In the genomic region with DNA sequence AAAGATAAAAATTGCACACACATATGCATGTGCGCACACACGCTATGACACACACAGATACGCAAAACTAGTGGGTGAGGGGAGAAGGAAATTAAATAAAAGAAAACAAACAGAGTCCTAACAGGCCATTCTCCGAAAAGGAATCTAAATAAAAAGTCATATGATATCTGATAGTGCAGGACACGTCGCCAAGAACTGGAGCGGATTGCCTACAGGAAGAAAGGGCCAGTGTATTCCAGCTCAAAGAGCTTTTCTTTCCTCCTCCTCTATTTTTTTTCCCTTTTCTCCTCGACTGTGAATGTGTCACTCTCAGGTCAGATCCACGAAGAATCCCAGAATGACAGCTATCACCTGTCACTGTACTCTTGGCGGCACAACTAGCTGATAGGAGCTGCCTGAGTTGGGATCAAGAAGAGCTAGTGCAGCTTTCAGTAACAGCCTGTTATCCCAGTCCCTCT, we compare ENCODE assay signal across 9 cellular contexts.
DNase-seq lines count a peak whose midpoint lies in the region; ATAC-seq and TF ChIP-seq lines count a peak whose summit lies in the region.
"Had no signal": no experiment of that assay in that cellular context is flagged by ENCODE, and none has a peak within 500 bp of the region (broad histone marks: within the 10 kb centered on the region; RNA-seq: fewer than 3 reads in every experiment).

No MANE protein-coding gene starts in this region.

- H3K27me3 Mint-ChIP-seq in activated B cell treated with CpG ODN at 0.5 μM for 24 hours = no peaks in the 10 kb centered on the region
- no peaks in the 10 kb centered on the region for H3K27me3 Mint-ChIP-seq in stimulated activated memory B cell treated with anti-CD40 and anti-IgM and Interleukin-4, amounts not matched to agents 10 μg/mL and 1 μg/mL and 100 μg/mL, for 72 hours

- H3K9me3 ChIP-seq in HAP-1 = no peaks in the 10 kb centered on the region

- H3K4me3 Mint-ChIP-seq in activated B cell treated with CpG ODN at 0.5 μM for 24 hours = peak overlapping the region; percentile 83
- H3K4me3 Mint-ChIP-seq in stimulated activated memory B cell treated with anti-CD40 and anti-IgM and Interleukin-4, amounts not matched to agents 10 μg/mL and 1 μg/mL and 100 μg/mL, for 72 hours = no peak overlapping the region

- in situ Hi-C loops in HAP-1 (cut with MboI; ENCODE audit: low sequenced_read_pairs) = no loop called here

- H3K36me3 ChIP-seq in HAP-1 (replicated peaks) = no peaks in the 10 kb centered on the region

- H3K9me3 Mint-ChIP-seq in activated B cell treated with CpG ODN at 0.5 μM for 24 hours = no peaks in the 10 kb centered on the region
- no peaks in the 10 kb centered on the region for H3K9me3 Mint-ChIP-seq in stimulated activated memory B cell treated with anti-CD40 and anti-IgM and Interleukin-4, amounts not matched to agents 10 μg/mL and 1 μg/mL and 100 μg/mL, for 72 hours

- DNase-seq in HAP-1 (ENCODE audit: low spot score in 2 of 2) = peak; percentile 28 to 37
- DNase-seq in activated B cell treated with CpG ODN at 0.5 μM for 24 hours = no peak
- peak; percentile 31 to 85 for DNase-seq in hippocampal formation (lab: John Stamatoyannopoulos, UW)
- DNase-seq in T1000 (lab: John Stamatoyannopoulos, UW) = no peak
- DNase-seq in SW 1271 (lab: John Stamatoyannopoulos, UW) = no peak
- DNase-seq in foreskin keratinocyte = no peak
- no peak for DNase-seq in GM10248 (ENCODE audit: extremely low spot score)
- DNase-seq: central memory CD4-positive, alpha-beta T cell had no signal

- POLR2A ChIA-PET in activated B cell treated with CpG ODN at 0.5 μM for 24 hours (lab: Charles Lee) (interaction anchor here (0.8 to 7.0 kb wide), 13 partner anchors 8 to 297 kb away, joined by 3 to 47 read pairs (median 4); no protein-coding TSS in a partner anchor), GM10248 (lab: Yijun Ruan, JAX) (no interaction called here)

- H3K4me3 ChIP-seq in HAP-1 = peak overlapping the region; percentile 3; the same call in 1 of the 2 replicates

- peaks cover 54% of the 10 kb centered on the region for H3K4me1 Mint-ChIP-seq in activated B cell treated with CpG ODN at 0.5 μM for 24 hours
- H3K4me1 Mint-ChIP-seq in stimulated activated memory B cell treated with anti-CD40 and anti-IgM and Interleukin-4, amounts not matched to agents 10 μg/mL and 1 μg/mL and 100 μg/mL, for 72 hours = peaks cover 47% of the 10 kb centered on the region

- H3K27ac Mint-ChIP-seq in activated B cell treated with CpG ODN at 0.5 μM for 24 hours = no peak overlapping the region
- H3K27ac Mint-ChIP-seq in stimulated activated memory B cell treated with anti-CD40 and anti-IgM and Interleukin-4, amounts not matched to agents 10 μg/mL and 1 μg/mL and 100 μg/mL, for 72 hours = no peak overlapping the region

- CTCF ChIA-PET in activated B cell treated with CpG ODN at 0.5 μM for 24 hours (lab: Charles Lee) = interaction anchor here (0.7 to 1.7 kb wide), 5 partner anchors 32 to 607 kb away, joined by 3 to 7 read pairs (median 3); no protein-coding TSS in a partner anchor
- CTCF ChIA-PET in GM10248 (lab: Yijun Ruan, JAX) = interaction anchor here (0.9 to 3.0 kb wide), 4 partner anchors 10 to 88 kb away, joined by 3 to 13 read pairs (median 3); no protein-coding TSS in a partner anchor

- intact Hi-C loops in activated B cell treated with CpG ODN at 0.5 μM for 24 hours (cut with micrococcal nuclease) = loop anchor here (1.0 to 5.0 kb wide), 4 partner anchors 13 to 1331 kb away; no protein-coding TSS in a partner anchor

- no peak for TF ChIP-seq CTCF in activated B cell treated with CpG ODN at 0.5 μM for 24 hours (IDR thresholded peaks at IDR 0.05)
- no peak for TF ChIP-seq CTCF in foreskin keratinocyte (conservative IDR thresholded peaks at IDR 0.05)
- no peak for TF ChIP-seq CTCF in GM10248 (IDR thresholded peaks at IDR 0.05; ENCODE audit: control extremely low read depth, extremely low read depth, low read depth, missing control alignments)

- no peak overlapping the region for H3K27ac ChIP-seq in foreskin keratinocyte

- H3K27me3 ChIP-seq in HAP-1 (ENCODE audit: low read depth) = no peaks in the 10 kb centered on the region
- H3K27me3 ChIP-seq in foreskin keratinocyte = peaks cover 26% of the 10 kb centered on the region

- peak; percentile 4 for ATAC-seq in activated B cell treated with CpG ODN at 0.5 μM for 24 hours (ENCODE audit: low read depth)
- peak; percentile 3 for ATAC-seq in stimulated activated memory B cell treated with anti-CD40 and anti-IgM and Interleukin-4, amounts not matched to agents 10 μg/mL and 1 μg/mL and 100 μg/mL, for 72 hours
- no peak for ATAC-seq in foreskin keratinocyte

- H3K4me1 ChIP-seq in HAP-1 = peaks cover 59% of the 10 kb centered on the region
- H3K4me1 ChIP-seq in foreskin keratinocyte = no peaks in the 10 kb centered on the region

- peaks cover 5% of the 10 kb centered on the region for H3K36me3 Mint-ChIP-seq in activated B cell treated with CpG ODN at 0.5 μM for 24 hours (ENCODE audit: low read depth)
- no peaks in the 10 kb centered on the region for H3K36me3 Mint-ChIP-seq in stimulated activated memory B cell treated with anti-CD40 and anti-IgM and Interleukin-4, amounts not matched to agents 10 μg/mL and 1 μg/mL and 100 μg/mL, for 72 hours

Comparison
In these comparisons a context has a peak if more than half of its experiments do, and no peak if none do; other contexts are left out.
1. DNase-seq: peak in HAP-1 (2 of 2) and hippocampal formation (2 of 2); none in activated B cell treated with CpG ODN at 0.5 μM for 24 hours (single experiment), T1000 (single experiment), SW 1271 (0 of 2), foreskin keratinocyte (0 of 2) and GM10248 (single experiment).